Comparison of ENCODE assay signal across 18 cellular contexts in genomic region chr9:91039835-91040140, GRCh38.
DNase-seq lines count a peak whose midpoint lies in the region; ATAC-seq, FAIRE-seq and TF ChIP-seq lines count a peak whose summit lies in the region.
"Had no signal": no experiment of that assay in that cellular context is flagged by ENCODE, and none has a peak within 500 bp of the region (broad histone marks: within the 10 kb centered on the region; RNA-seq: fewer than 3 reads in every experiment).

No MANE protein-coding gene starts in this region.

- in situ Hi-C loops in HepG2 (cut with HindIII; ENCODE audit: extremely low pct_ligation_motif_present, low pct_unique_long_range_greater_than_20kb): loop anchor here (10.0 kb wide), 1 partner anchor 155 kb away; no protein-coding TSS in a partner anchor

- BruUV-seq in HepG2 (replicated peaks; lab: Mats Ljungman, UMichigan): no TSS peak

- H3K4me2 ChIP-seq in HepG2 (ENCODE audit: low read depth, low read length) (no peak overlapping the region), neural progenitor cell (no peak overlapping the region)

- peaks cover 18% of the 10 kb centered on the region for H3K4me1 Mint-ChIP-seq in chondrocyte (ENCODE audit: low read depth)
- peaks cover 25% of the 10 kb centered on the region for H3K4me1 Mint-ChIP-seq in neural progenitor cell

- H2AFZ ChIP-seq in HepG2 (ENCODE audit: low read length): no peak overlapping the region
- H2AFZ ChIP-seq in neural progenitor cell (replicated peaks): no peak overlapping the region

- no peaks in the 10 kb centered on the region for H3K27me3 Mint-ChIP-seq in chondrocyte (ENCODE audit: low read depth)
- H3K27me3 Mint-ChIP-seq in neural progenitor cell (ENCODE audit: insufficient read depth, low read depth): peaks cover 9% of the 10 kb centered on the region

- no peaks in the 10 kb centered on the region for H3K9me3 ChIP-seq in HepG2 (ENCODE audit: low read length)
- H3K9me3 ChIP-seq in right lobe of liver: no peaks in the 10 kb centered on the region
- no peaks in the 10 kb centered on the region for H3K9me3 ChIP-seq in neural progenitor cell (ENCODE audit: low read depth)
- H3K9me3 ChIP-seq: MG63 had no signal

- H3K27ac Mint-ChIP-seq in chondrocyte (ENCODE audit: unreplicated experiment) (no peak overlapping the region), neural progenitor cell (peak overlapping the region; percentile 50)

- H3K36me3 Mint-ChIP-seq in chondrocyte (ENCODE audit: low read depth): no peaks in the 10 kb centered on the region
- H3K36me3 Mint-ChIP-seq in neural progenitor cell: no peaks in the 10 kb centered on the region

- TF ChIP-seq CTCF in HepG2 (CRISPR knock-in tag; IDR thresholded peaks at IDR 0.05): no peak
- TF ChIP-seq CTCF in right lobe of liver (IDR thresholded peaks at IDR 0.05): no peak
- TF ChIP-seq CTCF in chondrocyte (IDR thresholded peaks at IDR 0.05): no peak
- no peak for TF ChIP-seq CTCF in neural progenitor cell (IDR thresholded peaks at IDR 0.05)

- H3K9ac ChIP-seq in HepG2 (ENCODE audit: insufficient read depth, low read depth, low read length) (no peak overlapping the region), neural progenitor cell (no peak overlapping the region)

- no peak for DNase-seq in HepG2 (ENCODE audit: low spot score)
- no peak for DNase-seq in right lobe of liver
- peak; percentile 37 for DNase-seq in chondrocyte (ENCODE audit: low spot score)
- DNase-seq in neural progenitor cell (ENCODE audit: low spot score): no peak
- no peak for DNase-seq in DMS 273 treated with DMSO at 0.1 percent for 48 hours (lab: John Stamatoyannopoulos, UW)
- no peak for DNase-seq in anterior cingulate cortex (lab: John Stamatoyannopoulos, UW)
- DNase-seq: DND-41, MG63, NCI-H1092, NCI-H1436 treated with DMSO at 0.1 percent for 48 hours, NCI-H2029, NCI-H345, NCI-H524 treated with DMSO at 0.1 percent for 48 hours, SHP77 had no signal

- no peaks in the 10 kb centered on the region for H3K36me3 ChIP-seq in HepG2 (replicated peaks in 1 of 2; ENCODE audit: control insufficient read depth in 1 of 2, insufficient read depth in 2 of 2, low read length in 2 of 2)
- H3K36me3 ChIP-seq in right lobe of liver: no peaks in the 10 kb centered on the region
- no peaks in the 10 kb centered on the region for H3K36me3 ChIP-seq in neural progenitor cell
- H3K36me3 ChIP-seq: MG63 had no signal

- CTCF ChIA-PET in HepG2 (lab: Yijun Ruan, JAX; ENCODE audit: low intra/inter-chr PET ratio, low total read pairs): no interaction called here

- no peak for TF ChIP-seq RAD21 in HepG2 (CRISPR knock-in tag; IDR thresholded peaks at IDR 0.05)

- WGBS in HepG2 (ENCODE audit: low lambda C conversion rate): 98% methylated on average over 8 of the region's 8 CpGs
- 100% methylated on average over 1 of the region's 8 CpGs for WGBS in right lobe of liver (ENCODE audit: insufficient coverage, low coverage, low lambda C conversion rate, missing lambda C conversion rate)

- intact Hi-C loops in HepG2 (cut with micrococcal nuclease; ENCODE audit: unreplicated experiment) (loop anchor here (5.0 kb wide), 1 partner anchor 638 kb away; no protein-coding TSS in a partner anchor), right lobe of liver (cut with DNase I) (loop anchor here in 1 of 2 donors (5.0 kb wide), 1 partner anchor 388 kb away; no protein-coding TSS in a partner anchor)

- no peak for TF ChIP-seq POLR2A in HepG2 (IDR thresholded peaks at IDR 0.05; ENCODE audit: insufficient read depth in 1 of 2, low read depth in 2 of 2, low read length in 2 of 2)
- no peak for TF ChIP-seq POLR2A in right lobe of liver (IDR thresholded peaks at IDR 0.05)

- H3F3A ChIP-seq in neural progenitor cell (ENCODE audit: low read depth): no peaks in the 10 kb centered on the region

- no peak for ATAC-seq in HepG2
- no peak for ATAC-seq in right lobe of liver
- no peak for ATAC-seq in GM19351 (IDR thresholded peaks at IDR 0.05; ENCODE audit: unreplicated experiment)

- no peaks in the 10 kb centered on the region for H3K9me3 Mint-ChIP-seq in chondrocyte (ENCODE audit: low read depth)
- peaks cover 2% of the 10 kb centered on the region for H3K9me3 Mint-ChIP-seq in neural progenitor cell

- H3K27me3 ChIP-seq in HepG2 (ENCODE audit: control insufficient read depth in 1 of 2, insufficient read depth in 2 of 2, low read length in 2 of 2) (no peaks in the 10 kb centered on the region), right lobe of liver (no peaks in the 10 kb centered on the region), neural progenitor cell (no peaks in the 10 kb centered on the region)
- H3K27me3 ChIP-seq: MG63 had no signal

- no peak for FAIRE-seq in HepG2 (lab: Jason Lieb, UNC)
- FAIRE-seq: D721Med, H54 had no signal

- no peak overlapping the region for H3K4me3 ChIP-seq in HepG2 (replicated peaks in 1 of 3; ENCODE audit: insufficient read depth in 1 of 3, low read depth in 2 of 3, low read length in 3 of 3)
- no peak overlapping the region for H3K4me3 ChIP-seq in right lobe of liver
- H3K4me3 ChIP-seq in neural progenitor cell: no peak overlapping the region
- H3K4me3 ChIP-seq: MG63 had no signal

- H3K4me3 Mint-ChIP-seq in chondrocyte (ENCODE audit: unreplicated experiment) (no peak overlapping the region), neural progenitor cell (no peak overlapping the region)

- H3K4me1 ChIP-seq in HepG2 (ENCODE audit: insufficient read depth, low read length) (peaks cover 60% of the 10 kb centered on the region), right lobe of liver (peaks cover 0 to 22% (median 9%) of the 10 kb centered on the region in 4 donors), neural progenitor cell (peaks cover 11% of the 10 kb centered on the region)

- no peak for TF ChIP-seq EP300 in HepG2 (IDR thresholded peaks at IDR 0.05; ENCODE audit: low read depth in 2 of 2, low read length in 2 of 2)
- no peak for TF ChIP-seq EP300 in HepG2 (CRISPR knock-in tag; IDR thresholded peaks at IDR 0.05; ENCODE audit: borderline replicate concordance)

- H4K20me1 ChIP-seq in HepG2 (ENCODE audit: insufficient read depth, low read length): no peaks in the 10 kb centered on the region
- no peaks in the 10 kb centered on the region for H4K20me1 ChIP-seq in neural progenitor cell (ENCODE audit: low read depth)

- no peak overlapping the region for H3K27ac ChIP-seq in HepG2 (ENCODE audit: extremely low read length, insufficient read depth, low read length)
- H3K27ac ChIP-seq in right lobe of liver: no peak overlapping the region
- H3K27ac ChIP-seq in neural progenitor cell: no peak overlapping the region
- H3K27ac ChIP-seq: C4-2B had no signal

- H3K79me2 ChIP-seq in HepG2 (ENCODE audit: insufficient read depth, low read length): peaks cover 5% of the 10 kb centered on the region
- H3K79me2 ChIP-seq in neural progenitor cell (ENCODE audit: low read depth): no peaks in the 10 kb centered on the region

- POLR2A ChIA-PET in HepG2 (lab: Yijun Ruan, JAX): interaction anchor here (3.0 to 4.1 kb wide), 2 partner anchors 157 to 168 kb away, joined by 21 to 58 read pairs; no protein-coding TSS in a partner anchor

TF ChIP-seq in HepG2, 621 proteins besides CTCF, POLR2A, EP300 and RAD21:
- TF ChIP-seq U2AF1 (optimal IDR thresholded peaks at IDR 0.05; ENCODE audit: low read depth, low read length) (no peak), ZNF775 (CRISPR knock-in tag; IDR thresholded peaks at IDR 0.05; ENCODE audit: borderline replicate concordance) (no peak), MYC (CRISPR knock-in tag; IDR thresholded peaks at IDR 0.05; ENCODE audit: borderline replicate concordance) (0 out of 2 replicates have a peak, but pooled peaks have one; percentile 14), ZSCAN12 (CRISPR knock-in tag; IDR thresholded peaks at IDR 0.05) (no peak)
- TF ChIP-seq, protein P1, sequence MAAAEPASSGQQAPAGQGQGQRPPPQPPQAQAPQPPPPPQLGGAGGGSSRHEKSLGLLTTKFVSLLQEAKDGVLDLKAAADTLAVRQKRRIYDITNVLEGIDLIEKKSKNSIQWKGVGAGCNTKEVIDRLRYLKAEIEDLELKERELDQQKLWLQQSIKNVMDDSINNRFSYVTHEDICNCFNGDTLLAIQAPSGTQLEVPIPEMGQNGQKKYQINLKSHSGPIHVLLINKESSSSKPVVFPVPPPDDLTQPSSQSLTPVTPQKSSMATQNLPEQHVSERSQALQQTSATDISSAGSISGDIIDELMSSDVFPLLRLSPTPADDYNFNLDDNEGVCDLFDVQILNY (CRISPR knock-in tag; conservative IDR thresholded peaks at IDR 0.05): no peak
